In genomic region chr17:6797718-6798351, GRCh38 we compare ENCODE assay signal across 28 cellular contexts. TPM values are rescaled to one million over a fixed set of nuclear protein-coding genes. Genes with fewer than 3 reads are reported as not detected.
"Had no signal": no experiment of that assay in that cellular context is flagged by ENCODE, and none has a peak within 500 bp of the region (broad histone marks: within the 10 kb centered on the region; RNA-seq: fewer than 3 reads in every experiment).

No MANE protein-coding gene starts in this region.

- FAIRE-seq: kidney, TTC549, urothelium cell line had no signal

- H3K4me1 Mint-ChIP-seq: activated B cell treated with CpG ODN at 0.5 μM for 24 hours; stimulated activated naive B cell treated with anti-CD40 and anti-IgM and Interleukin-4, amounts not matched to agents 10 μg/mL and 1 μg/mL and 100 μg/mL, for 72 hours had no signal

- ATAC-seq: effector memory CD8-positive, alpha-beta T cell; gastrocnemius medialis; heart right ventricle; natural killer cell treated with Interleukin-12 subunit alpha and Interleukin-12 subunit beta and Interleukin-15 and Interleukin-18, amount 100 ng/mL, for 72 hours; stimulated activated naive B cell treated with anti-CD40 and anti-IgM and Interleukin-4, amounts not matched to agents 10 μg/mL and 1 μg/mL and 100 μg/mL, for 72 hours had no signal

- H3K4me3 ChIP-seq: ascending aorta, gastrocnemius medialis, heart right ventricle, left ventricle myocardium inferior, skin epidermis, tibial artery had no signal

- H3K27ac Mint-ChIP-seq: activated B cell treated with CpG ODN at 0.5 μM for 24 hours; activated CD4-positive, alpha-beta T cell treated with anti-CD3 and anti-CD28 coated beads, Interleukin-2, amount 10 ng/mL, durations not matched to agents 7 days and 5 days; effector memory CD8-positive, alpha-beta T cell; natural killer cell treated with Interleukin-12 subunit alpha and Interleukin-12 subunit beta and Interleukin-15 and Interleukin-18, amount 100 ng/mL, for 72 hours; stimulated activated naive B cell treated with anti-CD40 and anti-IgM and Interleukin-4, amounts not matched to agents 10 μg/mL and 1 μg/mL and 100 μg/mL, for 72 hours had no signal

- H3K27ac ChIP-seq: ascending aorta, gastrocnemius medialis, heart right ventricle, left ventricle myocardium inferior, tibial artery had no signal

- H3K36me3 ChIP-seq: ascending aorta, gastrocnemius medialis, heart right ventricle, left ventricle myocardium inferior, tibial artery had no signal

- H3K36me3 Mint-ChIP-seq: natural killer cell treated with Interleukin-12 subunit alpha and Interleukin-12 subunit beta and Interleukin-15 and Interleukin-18, amount 100 ng/mL, for 72 hours; stimulated activated naive B cell treated with anti-CD40 and anti-IgM and Interleukin-4, amounts not matched to agents 10 μg/mL and 1 μg/mL and 100 μg/mL, for 72 hours had no signal

- H3K27me3 ChIP-seq: ascending aorta had no signal

- H3K9me3 Mint-ChIP-seq: activated B cell treated with CpG ODN at 0.5 μM for 24 hours; activated CD4-positive, alpha-beta T cell treated with anti-CD3 and anti-CD28 coated beads, Interleukin-2, amount 10 ng/mL, durations not matched to agents 7 days and 5 days; effector memory CD8-positive, alpha-beta T cell; natural killer cell treated with Interleukin-12 subunit alpha and Interleukin-12 subunit beta and Interleukin-15 and Interleukin-18, amount 100 ng/mL, for 72 hours; stimulated activated naive B cell treated with anti-CD40 and anti-IgM and Interleukin-4, amounts not matched to agents 10 μg/mL and 1 μg/mL and 100 μg/mL, for 72 hours had no signal

- H3K4me3 Mint-ChIP-seq: activated B cell treated with CpG ODN at 0.5 μM for 24 hours; activated CD4-positive, alpha-beta T cell treated with anti-CD3 and anti-CD28 coated beads, Interleukin-2, amount 10 ng/mL, durations not matched to agents 7 days and 5 days; effector memory CD8-positive, alpha-beta T cell; natural killer cell treated with Interleukin-12 subunit alpha and Interleukin-12 subunit beta and Interleukin-15 and Interleukin-18, amount 100 ng/mL, for 72 hours; stimulated activated naive B cell treated with anti-CD40 and anti-IgM and Interleukin-4, amounts not matched to agents 10 μg/mL and 1 μg/mL and 100 μg/mL, for 72 hours had no signal

- H3K9me3 ChIP-seq: ascending aorta, gastrocnemius medialis, heart right ventricle, left ventricle myocardium inferior, tibial artery had no signal

- DNase-seq: activated B cell treated with CpG ODN at 0.5 μM for 24 hours; activated CD4-positive, alpha-beta T cell treated with anti-CD3 and anti-CD28 coated beads, Interleukin-2, amount 10 ng/mL, durations not matched to agents 7 days and 5 days; activated CD8-positive, alpha-beta memory T cell treated with anti-CD3 and anti-CD28 coated beads for 24 hours; activated naive CD4-positive, alpha-beta T cell treated with Interleukin-2 at 50 U/mL for 16 hours; activated T-cell treated with anti-CD3 and anti-CD28 coated beads for 4 hours; dermis blood vessel endothelial cell; effector memory CD8-positive, alpha-beta T cell; erythroblast; gastrocnemius medialis; heart right ventricle; kidney; left ventricle myocardium inferior; mesenchymal stem cell; nucleus accumbens; stimulated activated CD4-positive, alpha-beta T cell treated with anti-CD3 and anti-CD28 coated beads, Interleukin-15, amount 100 ng/mL, for 24 hours; stimulated activated CD4-positive, alpha-beta T cell treated with anti-CD3 and anti-CD28 coated beads, Interleukin-4, amount 100 ng/mL, for 1 hour; stimulated activated naive B cell treated with anti-CD40 and anti-IgM and Interleukin-4, amounts not matched to agents 10 μg/mL and 1 μg/mL and 100 μg/mL, for 72 hours; SW 1271; tibial artery had no signal

- H3K4me1 ChIP-seq: ascending aorta, gastrocnemius medialis, heart right ventricle, left ventricle myocardium inferior, tibial artery had no signal

RNA-seq across cellular contexts. Expression of gene FBXO39, which starts 21.8 kb away (rescaled TPM):
- total RNA-seq: ascending aorta, chondrocyte, gastrocnemius medialis, kidney, left ventricle myocardium inferior had no signal

RNA-seq across cellular contexts. Expression of gene TEKT1, which starts 33.7 kb away (rescaled TPM):
- total RNA-seq: activated B cell treated with CpG ODN at 0.5 μM for 24 hours; activated CD4-positive, alpha-beta T cell treated with anti-CD3 and anti-CD28 coated beads, Interleukin-2, amount 10 ng/mL, durations not matched to agents 7 days and 5 days; ascending aorta; chondrocyte; dermis blood vessel endothelial cell; gastrocnemius medialis; heart right ventricle; left ventricle myocardium inferior; natural killer cell treated with Interleukin-12 subunit alpha and Interleukin-12 subunit beta and Interleukin-15 and Interleukin-18, amount 100 ng/mL, for 72 hours; posterior vena cava; subcutaneous adipose tissue; T-helper 2 cell treated with Interferon-gamma antibody and Interleukin-4, amounts not matched to agents 100 ng/mL and 5 ng/mL, for 36 hours had no signal
- polyA plus RNA-seq: heart right ventricle had no signal
